7 cellular contexts compared by ENCODE assay signal in the genomic region with DNA sequence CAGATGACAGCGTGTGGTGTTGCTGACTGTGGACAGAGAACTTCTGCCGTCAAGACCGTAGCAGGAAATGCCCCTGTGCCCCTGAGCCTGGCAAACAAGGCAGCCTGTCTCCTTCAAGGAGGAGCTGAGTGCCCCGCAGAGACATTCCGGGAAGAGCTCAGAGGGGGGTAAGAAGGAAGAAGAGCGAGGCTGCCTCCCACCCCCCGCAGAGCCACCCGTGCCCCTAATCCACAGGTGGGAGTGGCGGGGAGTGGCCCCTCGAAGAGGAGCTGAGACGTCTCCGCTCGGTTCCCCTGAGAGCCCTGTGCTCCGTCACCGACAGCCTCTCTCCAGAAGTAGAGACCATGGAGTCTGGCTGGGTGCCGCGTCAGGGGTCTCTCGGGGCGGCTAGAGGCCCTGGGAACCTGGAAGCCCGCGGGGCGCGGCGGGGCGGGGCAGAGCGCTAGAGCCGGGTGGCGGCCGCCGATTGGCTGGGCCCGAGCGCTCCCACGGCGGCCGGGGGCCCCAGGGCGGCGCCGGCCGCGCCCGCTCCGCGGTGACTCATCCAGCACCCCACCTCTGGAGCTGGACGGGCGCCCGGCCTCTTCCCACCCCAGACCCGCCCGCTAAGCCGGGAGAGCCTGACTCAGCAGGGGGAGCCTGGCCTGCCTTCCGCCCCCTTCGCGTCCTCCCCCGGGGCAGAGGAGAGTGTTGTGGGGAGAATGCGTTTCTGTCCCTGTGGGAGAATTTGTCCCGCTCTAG. TPM values are rescaled to one million over a fixed set of nuclear protein-coding genes. Genes with fewer than 3 reads are reported as not detected.
DNase-seq lines count a peak whose midpoint lies in the region; ATAC-seq and TF ChIP-seq lines count a peak whose summit lies in the region.

No MANE protein-coding gene starts in this region.

- no peaks in the 10 kb centered on the region for H3K36me3 Mint-ChIP-seq in activated CD8-positive, alpha-beta T cell treated with anti-CD3 and anti-CD28 coated beads for 36 hours (ENCODE audit: low read depth)

- H3K4me1 ChIP-seq in endocrine pancreas (ENCODE audit: control insufficient read depth, insufficient read depth, low read length), result no peaks in the 10 kb centered on the region

- H3K27me3 Mint-ChIP-seq in activated CD8-positive, alpha-beta T cell treated with anti-CD3 and anti-CD28 coated beads for 36 hours, result no peaks in the 10 kb centered on the region

- no peaks in the 10 kb centered on the region for H3K36me3 ChIP-seq in endocrine pancreas (ENCODE audit: control insufficient read depth, insufficient read depth, low read length)

- H3K27me3 ChIP-seq in endocrine pancreas (ENCODE audit: control insufficient read depth, insufficient read depth, low read length), result no peaks in the 10 kb centered on the region

- H3K4me3 Mint-ChIP-seq in activated CD8-positive, alpha-beta T cell treated with anti-CD3 and anti-CD28 coated beads for 36 hours, result peak overlapping the region; percentile 58

- DNase-seq in NCI-H2081 (lab: John Stamatoyannopoulos, UW), result peak; percentile 71
- peak; percentile 68 for DNase-seq in activated CD8-positive, alpha-beta T cell treated with anti-CD3 and anti-CD28 coated beads for 36 hours
- peak; percentile 95 for DNase-seq in mesenteric fat pad (ENCODE audit: low spot score)
- DNase-seq in stimulated activated CD8-positive, alpha-beta memory T cell treated with anti-CD3 and anti-CD28 coated beads, Interleukin-4, amount 100 ng/mL, for 4 hours (ENCODE audit: low read depth in 2 of 2, low spot score in 1 of 2), result peak; percentile 15 to 37
- no peak for DNase-seq in superior temporal gyrus (ENCODE audit: extremely low spot score)

- H3K9ac ChIP-seq in endocrine pancreas (ENCODE audit: control insufficient read depth, insufficient read depth, low read length), result peak overlapping the region; percentile 93

- CTCF ChIA-PET in activated CD8-positive, alpha-beta T cell treated with anti-CD3 and anti-CD28 coated beads for 36 hours (lab: Charles Lee), result interaction anchor here (1.0 to 14.2 kb wide), 11 partner anchors 8 to 502 kb away, joined by 3 to 552 read pairs (median 4); partner anchors contain the start of gene KRT74

- POLR2A ChIA-PET in activated CD8-positive, alpha-beta T cell treated with anti-CD3 and anti-CD28 coated beads for 36 hours (lab: Charles Lee), result interaction anchor here (0.9 kb wide), 1 partner anchor 8 kb away, joined by 3 read pairs; no protein-coding TSS in a partner anchor

- peak; percentile 57 for ATAC-seq in GM19463 (IDR thresholded peaks at IDR 0.05; ENCODE audit: unreplicated experiment)
- peak; percentile 79 for ATAC-seq in activated CD8-positive, alpha-beta T cell treated with anti-CD3 and anti-CD28 coated beads for 36 hours

- H3K9me3 ChIP-seq in endocrine pancreas (ENCODE audit: control insufficient read depth, low read length), result no peaks in the 10 kb centered on the region

- intact Hi-C loops in activated CD8-positive, alpha-beta T cell treated with anti-CD3 and anti-CD28 coated beads for 36 hours (cut with micrococcal nuclease), result loop anchor here (10.0 kb wide), 2 partner anchors 499 to 719 kb away; no protein-coding TSS in a partner anchor

- no peaks in the 10 kb centered on the region for H3K9me3 Mint-ChIP-seq in activated CD8-positive, alpha-beta T cell treated with anti-CD3 and anti-CD28 coated beads for 36 hours

- H3K4me3 ChIP-seq in endocrine pancreas (ENCODE audit: control insufficient read depth, insufficient read depth, low read length), result peak overlapping the region; percentile 19

- H3K27ac Mint-ChIP-seq in activated CD8-positive, alpha-beta T cell treated with anti-CD3 and anti-CD28 coated beads for 36 hours, result no peak overlapping the region

- no peak for TF ChIP-seq CTCF in activated CD8-positive, alpha-beta T cell treated with anti-CD3 and anti-CD28 coated beads for 36 hours (IDR thresholded peaks at IDR 0.05)

- H3K4me1 Mint-ChIP-seq in activated CD8-positive, alpha-beta T cell treated with anti-CD3 and anti-CD28 coated beads for 36 hours (ENCODE audit: low read depth), result peaks cover 19% of the 10 kb centered on the region

RNA-seq across cellular contexts. Expression of gene KRT78, which starts 25.2 kb away (rescaled TPM):
- total RNA-seq in activated CD8-positive, alpha-beta T cell treated with anti-CD3 and anti-CD28 coated beads for 36 hours, result not detected
- not detected for total RNA-seq in mesenteric fat pad

RNA-seq across cellular contexts. Expression of gene KRT8, which starts 30.9 kb away (rescaled TPM):
- total RNA-seq in activated CD8-positive, alpha-beta T cell treated with anti-CD3 and anti-CD28 coated beads for 36 hours, result under 1 TPM; 0.29 to 0.40 TPM
- total RNA-seq in mesenteric fat pad, result 5.7 TPM

RNA-seq across cellular contexts. Expression of gene KRT79, which starts 39.9 kb away (rescaled TPM):
- total RNA-seq in activated CD8-positive, alpha-beta T cell treated with anti-CD3 and anti-CD28 coated beads for 36 hours, result 1 to 10 TPM in 1 of 2 experiments, under 1 TPM in 1; 0.87 to 1.6 TPM
- total RNA-seq in mesenteric fat pad, result 2.4 TPM
